ENCODE assay signal across 9 cellular contexts in the genomic region with DNA sequence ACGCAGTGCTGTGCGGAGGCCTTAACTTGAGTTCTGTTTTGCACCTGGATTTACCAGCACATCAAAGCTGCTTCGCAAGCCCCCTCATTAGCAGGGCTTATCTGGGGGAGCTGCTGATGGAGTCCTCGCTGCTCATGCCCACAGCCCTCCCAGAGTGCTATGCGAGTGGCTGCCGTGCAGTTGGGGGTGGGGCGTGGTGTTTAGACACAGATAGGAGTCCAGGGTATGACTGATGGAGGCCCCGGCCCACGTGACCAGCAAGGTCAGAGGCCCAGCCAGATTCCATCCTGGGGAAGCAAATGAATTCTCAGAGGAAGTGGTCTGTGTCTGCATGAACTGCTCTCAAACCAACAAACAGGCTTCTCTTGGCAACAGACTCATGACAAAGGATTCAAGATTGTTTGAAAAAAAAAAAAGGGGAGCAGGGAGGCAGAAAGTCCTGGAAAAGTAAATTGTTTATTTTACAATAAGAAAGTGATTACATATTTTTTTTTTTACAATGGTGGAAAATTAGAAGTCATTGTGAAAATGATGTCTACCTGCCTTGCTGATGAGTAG. TPM values are rescaled to one million over a fixed set of nuclear protein-coding genes. Genes with fewer than 3 reads are reported as not detected.
A peak's percentile ranks its signal among the peaks of the same experiment; 100 is the strongest.
DNase-seq lines count a peak whose midpoint lies in the region; ATAC-seq, FAIRE-seq and TF ChIP-seq lines count a peak whose summit lies in the region.
"Not testable (repeated sequence)": the region's sequence is repeated elsewhere in the genome, so short reads cannot be mapped to it uniquely, and the experiment has no call there.
"Had no signal": no experiment of that assay in that cellular context is flagged by ENCODE, and none has a peak within 500 bp of the region (broad histone marks: within the 10 kb centered on the region; RNA-seq: fewer than 3 reads in every experiment).

No MANE protein-coding gene starts in this region.

- not testable (repeated sequence) for H3K4me3 ChIP-seq in BLaER1 treated with 17β-estradiol and CSF1 and Interleukin-3, amounts not matched to agents 10 nM and 100 nM; astrocyte of the spinal cord (ENCODE audit: low read depth, low read length); endothelial cell of umbilical vein (replicated peaks in 1 of 3; ENCODE audit: insufficient read depth in 1 of 3, low read depth in 1 of 3, low read length in 3 of 3); hepatocyte

- not testable (repeated sequence) for FAIRE-seq in endothelial cell of umbilical vein (lab: Jason Lieb, UNC)

- in situ Hi-C loops in KBM-7 (cut with MboI; ENCODE audit: low pct_unique_long_range_greater_than_20kb, low sequenced_read_pairs); astrocyte of the spinal cord (cut with HindIII; ENCODE audit: low sequenced_read_pairs): not testable (repeated sequence)

- H3K27ac Mint-ChIP-seq in T-helper 2 cell treated with Interferon-gamma antibody and Interleukin-4, amounts not matched to agents 5 μg/mL and 100 μg/mL, for 36 hours, result peak overlapping the region; percentile 62
- peak overlapping the region; percentile 96 for H3K27ac Mint-ChIP-seq in neural crest cell (ENCODE audit: unreplicated experiment)
- H3K27ac Mint-ChIP-seq in stimulated activated naive B cell treated with anti-CD40 and anti-IgM and Interleukin-4, amounts not matched to agents 10 μg/mL and 1 μg/mL and 100 μg/mL, for 72 hours, result peak overlapping the region; percentile 91

- intact Hi-C loops in endothelial cell of umbilical vein (cut with micrococcal nuclease), result not testable (repeated sequence)

- H3K27me3 ChIP-seq in BLaER1 treated with 17β-estradiol and CSF1 and Interleukin-3, amounts not matched to agents 10 nM and 100 nM; endothelial cell of umbilical vein (ENCODE audit: control insufficient read depth in 2 of 2, insufficient read depth in 2 of 2, low read length in 2 of 2); hepatocyte: not testable (repeated sequence)

- not testable (repeated sequence) for H3K27me3 Mint-ChIP-seq in T-helper 2 cell treated with Interferon-gamma antibody and Interleukin-4, amounts not matched to agents 5 μg/mL and 100 μg/mL, for 36 hours (ENCODE audit: low read depth); neural crest cell (ENCODE audit: low read depth); stimulated activated naive B cell treated with anti-CD40 and anti-IgM and Interleukin-4, amounts not matched to agents 10 μg/mL and 1 μg/mL and 100 μg/mL, for 72 hours

- H3K9me1 ChIP-seq in endothelial cell of umbilical vein (replicated peaks; ENCODE audit: control insufficient read depth, extremely low read depth, insufficient read depth, low read length), result not testable (repeated sequence)

- not testable (repeated sequence) for H2AFZ ChIP-seq in endothelial cell of umbilical vein (ENCODE audit: low read depth, low read length)
- peak overlapping the region; percentile 78 for H2AFZ ChIP-seq in hepatocyte

- H4K20me1 ChIP-seq in BLaER1 treated with 17β-estradiol and CSF1 and Interleukin-3, amounts not matched to agents 10 nM and 100 nM; endothelial cell of umbilical vein (replicated peaks; ENCODE audit: control insufficient read depth, extremely low read depth, insufficient read depth, low read length); hepatocyte (ENCODE audit: insufficient read depth, poor library complexity, severe bottlenecking): not testable (repeated sequence)

- DNase-seq in KBM-7 (peak; percentile 47), astrocyte of the spinal cord (ENCODE audit: low read depth, low spot score) (peak; percentile 40), endothelial cell of umbilical vein (ENCODE audit: low read depth, low spot score) (peak; percentile 46)
- not testable (repeated sequence) for DNase-seq in T-helper 2 cell treated with Interferon-gamma antibody and Interleukin-4, amounts not matched to agents 5 μg/mL and 100 μg/mL, for 36 hours (ENCODE audit: low spot score); hepatocyte (ENCODE audit: low spot score); neural crest cell (ENCODE audit: low read depth, low spot score); stimulated activated naive B cell treated with anti-CD40 and anti-IgM and Interleukin-4, amounts not matched to agents 10 μg/mL and 1 μg/mL and 100 μg/mL, for 72 hours

- dilution Hi-C loops in endothelial cell of umbilical vein (cut with MboI; ENCODE audit: extremely low pct_ligation_motif_present, low sequenced_read_pairs), result not testable (repeated sequence)

- not testable (repeated sequence) for BruUV-seq in endothelial cell of umbilical vein (replicated peaks; lab: Mats Ljungman, UMichigan)

- ATAC-seq in stimulated activated naive B cell treated with anti-CD40 and anti-IgM and Interleukin-4, amounts not matched to agents 10 μg/mL and 1 μg/mL and 100 μg/mL, for 72 hours (replicated peaks), result not testable (repeated sequence)

- not testable (repeated sequence) for H3K36me3 Mint-ChIP-seq in T-helper 2 cell treated with Interferon-gamma antibody and Interleukin-4, amounts not matched to agents 5 μg/mL and 100 μg/mL, for 36 hours (ENCODE audit: low read depth); neural crest cell (ENCODE audit: low read depth); stimulated activated naive B cell treated with anti-CD40 and anti-IgM and Interleukin-4, amounts not matched to agents 10 μg/mL and 1 μg/mL and 100 μg/mL, for 72 hours

- peak overlapping the region in 10 of 11 experiments; percentile 40 to 82 (median 72); a peak in 19 of 22 replicates for H3K27ac ChIP-seq in BLaER1 treated with 17β-estradiol and CSF1 and Interleukin-3, amounts not matched to agents 10 nM and 100 nM
- peak overlapping the region; percentile 11 for H3K27ac ChIP-seq in endothelial cell of umbilical vein (ENCODE audit: insufficient read depth, low read depth, low read length)
- H3K27ac ChIP-seq in hepatocyte, result peak overlapping the region; percentile 74

- not testable (repeated sequence) for H3K9me3 Mint-ChIP-seq in T-helper 2 cell treated with Interferon-gamma antibody and Interleukin-4, amounts not matched to agents 5 μg/mL and 100 μg/mL, for 36 hours; neural crest cell; stimulated activated naive B cell treated with anti-CD40 and anti-IgM and Interleukin-4, amounts not matched to agents 10 μg/mL and 1 μg/mL and 100 μg/mL, for 72 hours

- peaks cover 21 to 57% (median 47%) of the 10 kb centered on the region in 10 experiments for H3K4me1 ChIP-seq in BLaER1 treated with 17β-estradiol and CSF1 and Interleukin-3, amounts not matched to agents 10 nM and 100 nM
- H3K4me1 ChIP-seq in endothelial cell of umbilical vein (ENCODE audit: control insufficient read depth, extremely low read depth, insufficient read depth, low read length); hepatocyte (ENCODE audit: insufficient read depth): not testable (repeated sequence)

- POLR2A ChIA-PET in endothelial cell of umbilical vein (lab: Charles Lee), result not testable (repeated sequence)

- CTCF ChIA-PET in endothelial cell of umbilical vein (lab: Charles Lee), result not testable (repeated sequence)

- not testable (repeated sequence) for H3K9me2 ChIP-seq in hepatocyte (replicated peaks; ENCODE audit: insufficient read depth)

- not testable (repeated sequence) for H3K79me2 ChIP-seq in endothelial cell of umbilical vein (ENCODE audit: control insufficient read depth, insufficient read depth, low read length); hepatocyte

- WGBS in hepatocyte (ENCODE audit: low lambda C conversion rate, missing lambda C conversion rate), result 65% methylated on average over 3 of the region's 9 CpGs

- H3K9me3 ChIP-seq in BLaER1 treated with 17β-estradiol and CSF1 and Interleukin-3, amounts not matched to agents 10 nM and 100 nM (replicated peaks in 1 of 11); endothelial cell of umbilical vein (replicated peaks; ENCODE audit: control insufficient read depth, insufficient read depth, low read length); hepatocyte (ENCODE audit: low read depth): not testable (repeated sequence)

- not testable (repeated sequence) for H3K4me1 Mint-ChIP-seq in T-helper 2 cell treated with Interferon-gamma antibody and Interleukin-4, amounts not matched to agents 5 μg/mL and 100 μg/mL, for 36 hours (ENCODE audit: low read depth)
- peaks cover 26% of the 10 kb centered on the region for H3K4me1 Mint-ChIP-seq in neural crest cell
- peaks cover 10 to 16% of the 10 kb centered on the region in 2 donors for H3K4me1 Mint-ChIP-seq in stimulated activated naive B cell treated with anti-CD40 and anti-IgM and Interleukin-4, amounts not matched to agents 10 μg/mL and 1 μg/mL and 100 μg/mL, for 72 hours

- TF ChIP-seq POLR2A in endothelial cell of umbilical vein (IDR thresholded peaks at IDR 0.05; ENCODE audit: low read depth, low read length), result not testable (repeated sequence)

- not testable (repeated sequence) for H3K36me3 ChIP-seq in BLaER1 treated with 17β-estradiol and CSF1 and Interleukin-3, amounts not matched to agents 10 nM and 100 nM; endothelial cell of umbilical vein (ENCODE audit: control insufficient read depth in 2 of 2, extremely low read depth in 1 of 2, insufficient read depth in 2 of 2, low read length in 2 of 2); hepatocyte (replicated peaks; ENCODE audit: insufficient read depth, low read depth)

- peak overlapping the region; percentile 59 to 84 (median 73); a peak in 21 of 22 replicates for H3K4me2 ChIP-seq in BLaER1 treated with 17β-estradiol and CSF1 and Interleukin-3, amounts not matched to agents 10 nM and 100 nM
- H3K4me2 ChIP-seq in endothelial cell of umbilical vein (ENCODE audit: insufficient read depth, low read length) (peak overlapping the region; percentile 24), hepatocyte (peak overlapping the region; percentile 41)

- not testable (repeated sequence) for H3K4me3 Mint-ChIP-seq in T-helper 2 cell treated with Interferon-gamma antibody and Interleukin-4, amounts not matched to agents 5 μg/mL and 100 μg/mL, for 36 hours
- H3K4me3 Mint-ChIP-seq in neural crest cell, result peak overlapping the region; percentile 84
- peak overlapping the region; percentile 37 to 50 for H3K4me3 Mint-ChIP-seq in stimulated activated naive B cell treated with anti-CD40 and anti-IgM and Interleukin-4, amounts not matched to agents 10 μg/mL and 1 μg/mL and 100 μg/mL, for 72 hours

- not testable (repeated sequence) for TF ChIP-seq CTCF in astrocyte of the spinal cord (IDR thresholded peaks at IDR 0.05; ENCODE audit: low read depth, low read length); endothelial cell of umbilical vein (IDR thresholded peaks at IDR 0.05; ENCODE audit: extremely low read depth in 1 of 2, insufficient read depth in 1 of 2, low read depth in 1 of 2, low read length in 2 of 2); hepatocyte (IDR thresholded peaks at IDR 0.05; ENCODE audit: poor library complexity); neural crest cell (conservative IDR thresholded peaks at IDR 0.05)

- peak overlapping the region in 8 of 11 experiments; percentile 29 to 64 (median 50); a peak in 14 of 22 replicates for H3K9ac ChIP-seq in BLaER1 treated with 17β-estradiol and CSF1 and Interleukin-3, amounts not matched to agents 10 nM and 100 nM
- not testable (repeated sequence) for H3K9ac ChIP-seq in endothelial cell of umbilical vein (replicated peaks; ENCODE audit: extremely low read depth, insufficient read depth, low read length)

RNA-seq across cellular contexts. Expression of a gene that starts 6.2 kb away (rescaled TPM):
- total RNA-seq in endothelial cell of umbilical vein (63.2 and 79.3 TPM in 2 replicates), hepatocyte (28.3 and 30.3 TPM in 2 replicates), neural crest cell (121 and 123 TPM in 2 replicates)
- polyA plus RNA-seq in endothelial cell of umbilical vein (18.8 and 22.8 TPM in 2 replicates), hepatocyte (11.2 and 13.0 TPM in 2 replicates)
- 25.7 and 26.4 TPM in 2 replicates for polyA plus RNA-seq in endothelial cell of umbilical vein (2011; cell fraction: cytosol; rRNA removed)
- 52.7 and 57.4 TPM in 2 replicates for polyA plus RNA-seq in endothelial cell of umbilical vein (2011; cell fraction: nucleus; rRNA removed)
- 29.0 and 36.1 TPM in 2 replicates for polyA plus RNA-seq in endothelial cell of umbilical vein (2012)
- polyA minus RNA-seq in endothelial cell of umbilical vein, result 51.1 and 60.3 TPM in 2 replicates
- polyA minus RNA-seq in endothelial cell of umbilical vein (2011; cell fraction: cytosol; rRNA and poly(A)+ RNA removed), result 15.2 TPM
- polyA minus RNA-seq in endothelial cell of umbilical vein (2011; cell fraction: nucleus; rRNA and poly(A)+ RNA removed), result 55.3 and 60.1 TPM in 2 replicates

RNA-seq across cellular contexts. Expression of a gene that starts 19.5 kb away (rescaled TPM):
- total RNA-seq in endothelial cell of umbilical vein (35.1 and 45.9 TPM in 2 replicates), hepatocyte (5.8 and 9.8 TPM in 2 replicates), neural crest cell (0.56 and 0.59 TPM in 2 replicates)
- polyA plus RNA-seq in endothelial cell of umbilical vein (293 and 501 TPM in 2 replicates), hepatocyte (47.4 and 56.5 TPM in 2 replicates)
- polyA plus RNA-seq in endothelial cell of umbilical vein (2011; cell fraction: cytosol; rRNA removed), result 87.8 and 97.1 TPM in 2 replicates
- 197 and 275 TPM in 2 replicates for polyA plus RNA-seq in endothelial cell of umbilical vein (2011; cell fraction: nucleus; rRNA removed)
- 84.1 and 102 TPM in 2 replicates for polyA plus RNA-seq in endothelial cell of umbilical vein (2012)
- 197 and 218 TPM in 2 replicates for polyA minus RNA-seq in endothelial cell of umbilical vein
- not detected for polyA minus RNA-seq in endothelial cell of umbilical vein (2011; cell fraction: cytosol; rRNA and poly(A)+ RNA removed)
- polyA minus RNA-seq in endothelial cell of umbilical vein (2011; cell fraction: nucleus; rRNA and poly(A)+ RNA removed), result 68.1 and 104 TPM in 2 replicates
- total RNA-seq: A673 had no signal

Comparison
In these comparisons a context has a peak if more than half of its experiments do, and no peak if none do; other contexts are left out.
1. H3K27ac ChIP-seq: peak in every context shown above with its lines; median percentile 74 in hepatocyte; 72 in BLaER1 treated with 17β-estradiol and CSF1 and Interleukin-3, amounts not matched to agents 10 nM and 100 nM; 11 in endothelial cell of umbilical vein.